ENCODE assay signal across 20 cellular contexts in genomic region chr7:22681852-22682657, GRCh38. TPM values are rescaled to one million over a fixed set of nuclear protein-coding genes. Genes with fewer than 3 reads are reported as not detected.
"Had no signal": no experiment of that assay in that cellular context is flagged by ENCODE, and none has a peak within 500 bp of the region (broad histone marks: within the 10 kb centered on the region; RNA-seq: fewer than 3 reads in every experiment).

No MANE protein-coding gene starts in this region.

- DNase-seq: activated CD4-positive, alpha-beta T cell treated with anti-CD3 and anti-CD28 coated beads, Interleukin-2, amount 50 U/mL, for 1 hour; activated effector memory CD4-positive, alpha-beta T cell treated with Interleukin-2 at 50 U/mL for 16 hours; activated T-cell treated with anti-CD3 and anti-CD28 coated beads, Interleukin-2, amount 50 U/mL, for 4 hours; amygdala; central memory CD4-positive, alpha-beta T cell; colonic mucosa; effector CD4-positive, alpha-beta T cell; islet precursor cell; naive thymus-derived CD4-positive, alpha-beta T cell; posterior cingulate gyrus; retina; stimulated activated CD4-positive, alpha-beta T cell treated with anti-CD3 and anti-CD28 coated beads, Interleukin-2, amount 100 ng/mL, for 48 hours; stimulated activated naive CD4-positive, alpha-beta T cell; uterus had no signal

- H3K36me3 ChIP-seq: colonic mucosa, esophagus muscularis mucosa, tibial nerve, uterus had no signal

- H3K4me1 ChIP-seq: colonic mucosa, esophagus muscularis mucosa, uterus had no signal

- H3K4me3 ChIP-seq: colonic mucosa, esophagus muscularis mucosa, tibial nerve, uterus had no signal

- H3K9me3 ChIP-seq: colonic mucosa, esophagus muscularis mucosa, tibial nerve, uterus had no signal

- ATAC-seq: activated naive CD4-positive, alpha-beta T cell treated with anti-CD3 and anti-CD28 coated beads, Interleukin-2, amount 50 U/mL, for 72 hours; activated T-cell treated with anti-CD3 and anti-CD28 coated beads, Interleukin-2, amount 50 U/mL, for 4 hours; left lobe of liver; naive thymus-derived CD4-positive, alpha-beta T cell had no signal

- H3K27me3 ChIP-seq: colonic mucosa, esophagus muscularis mucosa, tibial nerve, uterus had no signal

- H3K27ac ChIP-seq: colonic mucosa, esophagus muscularis mucosa, tibial nerve, uterus had no signal

- FAIRE-seq: TTC549 had no signal

RNA-seq across cellular contexts. Expression of gene IL6, which starts 44.9 kb away (rescaled TPM):
- total RNA-seq: activated naive CD4-positive, alpha-beta T cell treated with anti-CD3 and anti-CD28 coated beads, Interleukin-2, amount 50 U/mL, for 72 hours; left lobe of liver; skeletal muscle tissue had no signal
